Comparison of ENCODE assay signal across 9 cellular contexts in genomic region chr6:107491059-107491609, GRCh38. TPM values are rescaled to one million over a fixed set of nuclear protein-coding genes. Genes with fewer than 3 reads are reported as not detected.
DNase-seq lines count a peak whose midpoint lies in the region; ATAC-seq, FAIRE-seq and TF ChIP-seq lines count a peak whose summit lies in the region.
"Had no signal": no experiment of that assay in that cellular context is flagged by ENCODE, and none has a peak within 500 bp of the region (broad histone marks: within the 10 kb centered on the region; RNA-seq: fewer than 3 reads in every experiment).

No MANE protein-coding gene starts in this region.

- H3K27ac Mint-ChIP-seq in activated CD4-positive, alpha-beta T cell treated with anti-CD3 and anti-CD28 coated beads for 36 hours, result no peak overlapping the region

- H3K36me3 ChIP-seq in H1 (ENCODE audit: control insufficient read depth in 2 of 4, insufficient read depth in 4 of 4, low read length in 3 of 4) (no peaks in the 10 kb centered on the region), mesenchymal stem cell (ENCODE audit: control insufficient read depth in 1 of 2, insufficient read depth in 2 of 2, low read depth in 1 of 2, low read length in 2 of 2) (no peaks in the 10 kb centered on the region), thymus (ENCODE audit: control insufficient read depth, insufficient read depth) (no peaks in the 10 kb centered on the region)

- peaks cover 3% of the 10 kb centered on the region for H3K36me3 Mint-ChIP-seq in activated CD4-positive, alpha-beta T cell treated with anti-CD3 and anti-CD28 coated beads for 36 hours (ENCODE audit: low read depth)

- H3K4me3 Mint-ChIP-seq in activated CD4-positive, alpha-beta T cell treated with anti-CD3 and anti-CD28 coated beads for 36 hours, result peak overlapping the region; percentile 79

- no peak overlapping the region for H3K4ac ChIP-seq in H1 (replicated peaks; ENCODE audit: insufficient read length, low read depth, low read length)
- peak overlapping the region in 1 of 2 experiments; percentile 69 for H3K4ac ChIP-seq in mesenchymal stem cell (ENCODE audit: low read depth in 1 of 2, low read length in 2 of 2)

- H4K20me1 ChIP-seq in H1 (replicated peaks in 1 of 2; ENCODE audit: control insufficient read depth in 1 of 2, insufficient read depth in 2 of 2, low read length in 2 of 2), result peaks cover 0 to 2% of the 10 kb centered on the region in 2 experiments

- H3K23me2 ChIP-seq in H1 (ENCODE audit: low read depth, low read length), result peaks cover 26% of the 10 kb centered on the region

- H4K91ac ChIP-seq in H1 (replicated peaks; ENCODE audit: insufficient read length, low read length) (no peak overlapping the region), mesenchymal stem cell (ENCODE audit: low read length) (peak overlapping the region; percentile 89)

- TF ChIP-seq EP300 in H1 (IDR thresholded peaks at IDR 0.05; ENCODE audit: borderline replicate concordance in 1 of 2, low read depth in 2 of 2, low read length in 2 of 2), result no peak

- peaks cover 26% of the 10 kb centered on the region for H3K4me1 Mint-ChIP-seq in activated CD4-positive, alpha-beta T cell treated with anti-CD3 and anti-CD28 coated beads for 36 hours

- TF ChIP-seq POLR2A in H1 (IDR thresholded peaks at IDR 0.05; ENCODE audit: control extremely low read depth in 1 of 2, low read depth in 2 of 2, low read length in 2 of 2), result no peak

- peak; percentile 30 for DNase-seq in activated CD4-positive, alpha-beta T cell treated with anti-CD3 and anti-CD28 coated beads for 36 hours
- no peak for DNase-seq in activated CD4-positive, alpha-beta T cell treated with anti-CD3 and anti-CD28 coated beads, Interleukin-2, amount 50 U/mL, for 4 hours
- DNase-seq in H1 (ENCODE audit: low read depth in 1 of 2, low spot score in 2 of 2) (peak in 1 of 2 experiments; percentile 79), mesenchymal stem cell (peak; percentile 65), cortex of kidney (lab: John Stamatoyannopoulos, UW) (no peak)

- H3K27me3 ChIP-seq in H1 (replicated peaks in 1 of 4; ENCODE audit: control insufficient read depth in 3 of 4, extremely low read depth in 1 of 4, insufficient read depth in 3 of 4, low read length in 3 of 4) (peaks cover 10 to 43% (median 27%) of the 10 kb centered on the region in 4 experiments), mesenchymal stem cell (ENCODE audit: control insufficient read depth in 1 of 2, insufficient read depth in 1 of 2, low read length in 2 of 2) (peaks cover 0 to 72% of the 10 kb centered on the region in 2 experiments), thymus (ENCODE audit: control insufficient read depth, insufficient read depth) (peaks cover 74% of the 10 kb centered on the region)

- H3K18ac ChIP-seq in H1 (ENCODE audit: extremely low read depth, low read length) (no peak overlapping the region), mesenchymal stem cell (ENCODE audit: low read depth in 1 of 2, low read length in 2 of 2) (peak overlapping the region; percentile 86 to 93)

- H3K9ac ChIP-seq in H1 (replicated peaks in 1 of 4; ENCODE audit: extremely low read depth in 1 of 4, low read depth in 3 of 4, low read length in 3 of 4), result no peak overlapping the region
- H3K9ac ChIP-seq in mesenchymal stem cell (ENCODE audit: low read length), result peak overlapping the region; percentile 93

- H3K9me3 ChIP-seq in H1 (ENCODE audit: insufficient read depth in 2 of 2, low read depth in 1 of 2, low read length in 1 of 2) (no peaks in the 10 kb centered on the region), mesenchymal stem cell (ENCODE audit: control insufficient read depth, low read length) (no peaks in the 10 kb centered on the region), thymus (ENCODE audit: control insufficient read depth) (no peaks in the 10 kb centered on the region)

- no peak overlapping the region for H2BK12ac ChIP-seq in H1 (ENCODE audit: low read depth, low read length)
- peak overlapping the region in 1 of 2 experiments; percentile 87 for H2BK12ac ChIP-seq in mesenchymal stem cell (ENCODE audit: low read length in 2 of 2)

- no peak overlapping the region for H4K5ac ChIP-seq in H1 (ENCODE audit: insufficient read length, low read depth, low read length)

- FAIRE-seq in H1 (lab: Jason Lieb, UNC), result no peak
- FAIRE-seq: colon had no signal

- H2BK120ac ChIP-seq in H1 (replicated peaks; ENCODE audit: low read depth, low read length), result no peak overlapping the region
- peak overlapping the region; percentile 34 for H2BK120ac ChIP-seq in mesenchymal stem cell (ENCODE audit: low read depth, low read length)

- no peak overlapping the region for H3K56ac ChIP-seq in H1 (replicated peaks; ENCODE audit: insufficient read length, low read depth, low read length)

- H2AK5ac ChIP-seq in H1 (ENCODE audit: low read depth, low read length) (no peak overlapping the region), mesenchymal stem cell (ENCODE audit: low read length, severe bottlenecking) (no peak overlapping the region)

- H3K23ac ChIP-seq in H1 (ENCODE audit: insufficient read length), result no peak overlapping the region
- H3K23ac ChIP-seq in mesenchymal stem cell (ENCODE audit: low read length in 2 of 2), result peak overlapping the region in 1 of 2 experiments; percentile 92

- CTCF ChIA-PET in activated CD4-positive, alpha-beta T cell treated with anti-CD3 and anti-CD28 coated beads for 36 hours (lab: Charles Lee), result no interaction called here
- CTCF ChIA-PET in H1 (lab: Charles Lee; ENCODE audit: partially characterized antibody), result interaction anchor here (0.7 to 2.2 kb wide), 7 partner anchors 32 to 164 kb away, joined by 3 to 9 read pairs (median 4); partner anchors contain the start of gene PDSS2

- TF ChIP-seq RAD21 in H1 (IDR thresholded peaks at IDR 0.05 in 1 of 2, conservative IDR thresholded peaks at IDR 0.05 in 1 of 2; ENCODE audit: low read depth in 2 of 2, low read length in 2 of 2), result peak in 1 of 2 experiments; percentile 14; a peak in 1 of 4 replicates

- H3K79me1 ChIP-seq in H1 (ENCODE audit: low read depth, low read length), result no peaks in the 10 kb centered on the region; the same call in 1 of the 2 replicates
- no peaks in the 10 kb centered on the region for H3K79me1 ChIP-seq in mesenchymal stem cell (replicated peaks; ENCODE audit: low read length, poor library complexity, severe bottlenecking)

- H3K4me3 ChIP-seq in H1 (ENCODE audit: extremely low read depth in 1 of 4, insufficient read depth in 2 of 4, low read depth in 3 of 4, low read length in 4 of 4) (peak overlapping the region; percentile 63 to 91 (median 86)), mesenchymal stem cell (ENCODE audit: insufficient read depth in 1 of 2, low read depth in 1 of 2, low read length in 2 of 2) (peak overlapping the region; percentile 18 to 95), thymus (ENCODE audit: low read length) (peak overlapping the region; percentile 76)

- POLR2A ChIA-PET in activated CD4-positive, alpha-beta T cell treated with anti-CD3 and anti-CD28 coated beads for 36 hours (lab: Charles Lee), result no interaction called here
- POLR2A ChIA-PET in H1 (lab: Charles Lee; ENCODE audit: partially characterized antibody), result interaction anchor here (0.6 to 5.4 kb wide), 5 partner anchors 31 to 231 kb away, joined by 3 to 26 read pairs (median 3); partner anchors contain the start of gene PDSS2

- intact Hi-C loops in activated CD4-positive, alpha-beta T cell treated with anti-CD3 and anti-CD28 coated beads for 36 hours (cut with DNase I, micrococcal nuclease), result loop anchor here (2.0 to 10.0 kb wide), 4 partner anchors 174 to 376 kb away; partner anchors contain the start of gene BEND3 (in 1 of the 2)

- no peaks in the 10 kb centered on the region for H3K79me2 ChIP-seq in H1 (ENCODE audit: control insufficient read depth in 1 of 2, insufficient read depth in 2 of 2, low read length in 2 of 2)

- H3K4me2 ChIP-seq in H1 (ENCODE audit: insufficient read depth in 1 of 2, low read depth in 2 of 2, low read length in 2 of 2) (peak overlapping the region; percentile 82 to 99), mesenchymal stem cell (ENCODE audit: low read length, poor library complexity, severe bottlenecking) (peak overlapping the region; percentile 86)

- peaks cover 44% of the 10 kb centered on the region for H3K27me3 Mint-ChIP-seq in activated CD4-positive, alpha-beta T cell treated with anti-CD3 and anti-CD28 coated beads for 36 hours

- H3K14ac ChIP-seq in H1 (ENCODE audit: insufficient read length) (no peak overlapping the region), mesenchymal stem cell (ENCODE audit: low read length in 2 of 2) (peak overlapping the region in 1 of 2 experiments; percentile 66)

- H2BK15ac ChIP-seq in H1 (ENCODE audit: low read length) (no peak overlapping the region), mesenchymal stem cell (ENCODE audit: low read depth, poor library complexity, severe bottlenecking) (peak overlapping the region; percentile 89)

- peaks cover 0 to 14% (median 10%) of the 10 kb centered on the region in 4 experiments; a peak in 6 of 7 replicates for H3K4me1 ChIP-seq in H1 (replicated peaks in 1 of 4; ENCODE audit: control insufficient read depth in 3 of 4, insufficient read depth in 4 of 4, low read length in 3 of 4)
- H3K4me1 ChIP-seq in mesenchymal stem cell (ENCODE audit: control insufficient read depth, insufficient read depth, low read depth, low read length), result peaks cover 27% of the 10 kb centered on the region
- peaks cover 6% of the 10 kb centered on the region for H3K4me1 ChIP-seq in thymus (ENCODE audit: control insufficient read depth, insufficient read depth, low read length)

- WGBS in H1 (ENCODE audit: extremely low coverage in 1 of 2, insufficient coverage in 1 of 2, insufficient read length in 1 of 2, insufficient replicate concordance in 2 of 2, low coverage in 1 of 2, low lambda C conversion rate in 2 of 2, missing lambda C conversion rate in 1 of 2), 2 experiments, result 2% methylated on average over 35 of the region's 40 CpGs; no CpG with 5 or more reads in 1 of the 2 experiments
- under 1% methylated on average over 36 of the region's 40 CpGs for WGBS in mesenchymal stem cell
- WGBS in thymus, result 2% methylated on average over 40 of the region's 40 CpGs

- no peak overlapping the region for H2BK20ac ChIP-seq in H1 (ENCODE audit: low read length)

- H2BK5ac ChIP-seq in H1 (ENCODE audit: low read depth, low read length) (no peak overlapping the region), mesenchymal stem cell (ENCODE audit: low read depth, low read length, poor library complexity, severe bottlenecking) (no peak overlapping the region)

- H2AFZ ChIP-seq in H1 (ENCODE audit: low read length) (peak overlapping the region; percentile 36; the same call in 1 of the 2 replicates), mesenchymal stem cell (ENCODE audit: low read depth, low read length) (peak overlapping the region; percentile 84)

- H3K9me3 Mint-ChIP-seq in activated CD4-positive, alpha-beta T cell treated with anti-CD3 and anti-CD28 coated beads for 36 hours (ENCODE audit: low read depth), result no peaks in the 10 kb centered on the region

- H4K8ac ChIP-seq in H1 (ENCODE audit: extremely low read depth, insufficient read depth, low read length), result no peak overlapping the region
- H4K8ac ChIP-seq in mesenchymal stem cell (ENCODE audit: low read length), result peak overlapping the region; percentile 77

- no peak for ATAC-seq in activated CD4-positive, alpha-beta T cell treated with anti-CD3 and anti-CD28 coated beads for 36 hours
- peak; percentile 31 for ATAC-seq in SK-N-SH treated with all-trans-retinoic acid at 6 μM for 48 hours
- no peak for ATAC-seq in HG02870 (IDR thresholded peaks at IDR 0.05; ENCODE audit: unreplicated experiment)

- H3K27ac ChIP-seq in H1 (ENCODE audit: low read depth, low read length), result no peak overlapping the region
- no peak overlapping the region for H3K27ac ChIP-seq in mesenchymal stem cell (ENCODE audit: low read length, poor library complexity, severe bottlenecking)
- H3K27ac ChIP-seq in thymus (ENCODE audit: low read depth), result no peak overlapping the region

- TF ChIP-seq CTCF in H1 (IDR thresholded peaks at IDR 0.05; ENCODE audit: control extremely low read depth in 1 of 3, insufficient read depth in 1 of 3, low read depth in 1 of 3, low read length in 3 of 3), result no peak

RNA-seq across cellular contexts. Expression of gene SOBP, which starts 1.2 kb away (rescaled TPM):
- under 1 TPM; 0.23 to 0.49 TPM for total RNA-seq in activated CD4-positive, alpha-beta T cell treated with anti-CD3 and anti-CD28 coated beads for 36 hours
- 6.2 and 7.4 TPM in 2 replicates for total RNA-seq in H1 (2021; fragmentation: NEBNext Ultra II Directional; extraction: Animal tissue kit (Norgen Biotek cat#: 25700))
- polyA plus RNA-seq in H1 (2011; rRNA removed), result 0.45 and 0.55 TPM in 2 replicates
- 0.56 TPM for polyA plus RNA-seq in H1 (2011; cell fraction: cytosol; rRNA removed)
- 1.4 TPM for polyA plus RNA-seq in H1 (2011; cell fraction: nucleus; rRNA removed)
- polyA plus RNA-seq in H1 (2012, experiment 1 of 2), result 2.3 to 2.9 TPM (median 2.7 TPM) in 4 replicates
- 2.0 TPM for polyA plus RNA-seq in H1 (2012, experiment 2 of 2)
- 2.7 TPM for polyA plus RNA-seq in H1 (2013, experiment 1 of 2)
- polyA plus RNA-seq in H1 (2013, experiment 2 of 2), result 2.5 TPM
- polyA minus RNA-seq in H1 (2011; rRNA and poly(A)+ RNA removed), result 1.2 and 2.4 TPM in 2 replicates
- polyA minus RNA-seq in H1 (2011; cell fraction: cytosol; rRNA and poly(A)+ RNA removed), result 4.0 TPM
- polyA minus RNA-seq in H1 (2011; cell fraction: nucleus; rRNA and poly(A)+ RNA removed), result 7.0 TPM
- polyA plus RNA-seq in mesenchymal stem cell (2013, experiment 1 of 2), result 7.3 TPM
- 7.3 TPM for polyA plus RNA-seq in mesenchymal stem cell (2013, experiment 2 of 2)
- polyA plus RNA-seq in thymus, result 4.2 TPM

RNA-seq across cellular contexts. Expression of gene PDSS2, which starts 31.8 kb away (rescaled TPM):
- total RNA-seq in activated CD4-positive, alpha-beta T cell treated with anti-CD3 and anti-CD28 coated beads for 36 hours, result 10 to 100 TPM; 11.4 to 11.7 TPM
- 15.6 and 16.1 TPM in 2 replicates for total RNA-seq in H1 (2021; fragmentation: NEBNext Ultra II Directional; extraction: Animal tissue kit (Norgen Biotek cat#: 25700))
- 10.7 TPM in 2 replicates for polyA plus RNA-seq in H1 (2011; rRNA removed)
- polyA plus RNA-seq in H1 (2011; cell fraction: cytosol; rRNA removed), result 10.7 TPM
- 16.1 TPM for polyA plus RNA-seq in H1 (2011; cell fraction: nucleus; rRNA removed)
- polyA plus RNA-seq in H1 (2012, experiment 1 of 2), result 10.0 to 13.8 TPM (median 10.7 TPM) in 4 replicates
- polyA plus RNA-seq in H1 (2012, experiment 2 of 2), result 4.5 TPM
- 8.5 TPM for polyA plus RNA-seq in H1 (2013, experiment 1 of 2)
- polyA plus RNA-seq in H1 (2013, experiment 2 of 2), result 8.2 TPM
- 22.7 and 24.0 TPM in 2 replicates for polyA minus RNA-seq in H1 (2011; rRNA and poly(A)+ RNA removed)
- 11.0 TPM for polyA minus RNA-seq in H1 (2011; cell fraction: cytosol; rRNA and poly(A)+ RNA removed)
- polyA minus RNA-seq in H1 (2011; cell fraction: nucleus; rRNA and poly(A)+ RNA removed), result 45.2 TPM
- polyA plus RNA-seq in mesenchymal stem cell (2013, experiment 1 of 2), result 8.4 TPM
- 8.9 TPM for polyA plus RNA-seq in mesenchymal stem cell (2013, experiment 2 of 2)
- 9.8 TPM for polyA plus RNA-seq in thymus

Comparison
In these comparisons a context has a peak if more than half of its experiments do, and no peak if none do; other contexts are left out.
1. DNase-seq: peak in activated CD4-positive, alpha-beta T cell treated with anti-CD3 and anti-CD28 coated beads for 36 hours (single experiment) and mesenchymal stem cell (single experiment); none in activated CD4-positive, alpha-beta T cell treated with anti-CD3 and anti-CD28 coated beads, Interleukin-2, amount 50 U/mL, for 4 hours (0 of 2) and cortex of kidney (single experiment).
2. Peak in every context shown above with its lines, with median percentiles within 50 percentile points of each other: H3K4me3 ChIP-seq.